12 cellular contexts compared by ENCODE assay signal in genomic region chr2:54946220-54946568, GRCh38.
DNase-seq lines count a peak whose midpoint lies in the region; ATAC-seq and TF ChIP-seq lines count a peak whose summit lies in the region.
"Had no signal": no experiment of that assay in that cellular context is flagged by ENCODE, and none has a peak within 500 bp of the region (broad histone marks: within the 10 kb centered on the region; RNA-seq: fewer than 3 reads in every experiment).

No MANE protein-coding gene starts in this region.

- TF ChIP-seq POLR2A in ovary (IDR thresholded peaks at IDR 0.05): no peak

- no peak for ATAC-seq in left ventricle myocardium superior
- no peak for ATAC-seq in HG02678 (IDR thresholded peaks at IDR 0.05; ENCODE audit: unreplicated experiment)

- H3K27ac ChIP-seq in left ventricle myocardium inferior (replicated peaks): peak overlapping the region; percentile 66
- H3K27ac ChIP-seq in esophagus (ENCODE audit: low read depth in 2 of 2, low read length in 1 of 2): peak overlapping the region; percentile 93 to 98
- peak overlapping the region; percentile 28 to 75 for H3K27ac ChIP-seq in ovary
- H3K27ac ChIP-seq in urinary bladder (ENCODE audit: low read depth): peak overlapping the region; percentile 34
- H3K27ac ChIP-seq: SK-N-MC had no signal

- H3K4me1 ChIP-seq in left ventricle myocardium inferior (no peaks in the 10 kb centered on the region), esophagus (ENCODE audit: control insufficient read depth in 2 of 2, insufficient read depth in 2 of 2, low read length in 1 of 2) (peaks cover 11% of the 10 kb centered on the region in 2 donors), ovary (ENCODE audit: insufficient read depth) (peaks cover 8% of the 10 kb centered on the region), urinary bladder (ENCODE audit: insufficient read depth) (no peaks in the 10 kb centered on the region)
- H3K4me1 ChIP-seq: A549 had no signal

- no peak for TF ChIP-seq CTCF in left ventricle myocardium inferior (IDR thresholded peaks at IDR 0.05; ENCODE audit: borderline replicate concordance)
- TF ChIP-seq CTCF in ovary (IDR thresholded peaks at IDR 0.05): no peak

- H3K27me3 ChIP-seq in left ventricle myocardium inferior (ENCODE audit: low read depth) (peaks cover 81% of the 10 kb centered on the region), esophagus (ENCODE audit: control insufficient read depth in 1 of 2, insufficient read depth in 2 of 2, low read length in 2 of 2) (no peaks in the 10 kb centered on the region), ovary (no peaks in the 10 kb centered on the region)

- H3K9me3 ChIP-seq in left ventricle myocardium inferior (replicated peaks): no peaks in the 10 kb centered on the region
- no peaks in the 10 kb centered on the region for H3K9me3 ChIP-seq in esophagus (ENCODE audit: control insufficient read depth in 2 of 2, insufficient read depth in 1 of 2, low read depth in 1 of 2, low read length in 1 of 2)
- H3K9me3 ChIP-seq in ovary: no peaks in the 10 kb centered on the region
- H3K9me3 ChIP-seq: A549 had no signal

- intact Hi-C loops in left ventricle myocardium inferior (cut with micrococcal nuclease): no loop called here
- intact Hi-C loops in left ventricle myocardium superior (cut with micrococcal nuclease): no loop called here
- intact Hi-C loops in ovary (cut with DNase I): no loop called here

- DNase-seq in left ventricle myocardium inferior (no peak), left ventricle myocardium superior (no peak), ovary (peak in 2 of 5 donors; percentile 34 to 45), COLO829 (ENCODE audit: low spot score) (no peak), DMS114 treated with DMSO at 0.1 percent for 48 hours (lab: John Stamatoyannopoulos, UW; ENCODE audit: unreplicated experiment) (no peak)
- DNase-seq: activated naive CD4-positive, alpha-beta T cell treated with anti-CD3 and anti-CD28 coated beads, Interleukin-2, amount 50 U/mL, for 16 hours; cortex of kidney had no signal

- H3K36me3 ChIP-seq in left ventricle myocardium inferior (no peaks in the 10 kb centered on the region), esophagus (ENCODE audit: control insufficient read depth in 2 of 2, insufficient read depth in 2 of 2, low read length in 1 of 2) (no peaks in the 10 kb centered on the region), ovary (no peaks in the 10 kb centered on the region), urinary bladder (ENCODE audit: insufficient read depth) (no peaks in the 10 kb centered on the region)

- 41 to 42% methylated on average over 4 of the region's 4 CpGs for WGBS in esophagus, 2 donors
- WGBS in ovary, 3 donors: 42 to 54% (median 44%) methylated on average over 4 of the region's 4 CpGs
- 51% methylated on average over 4 of the region's 4 CpGs for WGBS in urinary bladder

- no peak overlapping the region for H3K4me3 ChIP-seq in left ventricle myocardium inferior
- no peak overlapping the region for H3K4me3 ChIP-seq in esophagus (ENCODE audit: low read depth in 1 of 2, low read length in 2 of 2)
- H3K4me3 ChIP-seq in ovary: no peak overlapping the region
- no peak overlapping the region for H3K4me3 ChIP-seq in urinary bladder (ENCODE audit: low read depth, low read length)
- H3K4me3 ChIP-seq: A549, SK-N-MC had no signal

- no peak for TF ChIP-seq EP300 in ovary (IDR thresholded peaks at IDR 0.05)

Comparison
In these comparisons a context has a peak if more than half of its experiments do, and no peak if none do; other contexts are left out.
1. H3K27ac ChIP-seq: peak in every context shown above with its lines; median percentile 96 in esophagus; 66 in left ventricle myocardium inferior; 52 in ovary; 34 in urinary bladder.